ENCODE assay signal across 20 cellular contexts in genomic region chr3:64422192-64422591, GRCh38.
"Had no signal": no experiment of that assay in that cellular context is flagged by ENCODE, and none has a peak within 500 bp of the region (broad histone marks: within the 10 kb centered on the region; RNA-seq: fewer than 3 reads in every experiment).

No MANE protein-coding gene starts in this region.

- H3K4me1 ChIP-seq: ascending aorta, pancreas, tibial artery, uterus had no signal

- H3K27ac Mint-ChIP-seq: activated CD4-positive, alpha-beta memory T cell treated with anti-CD3 and anti-CD28 coated beads for 36 hours; activated CD8-positive, alpha-beta memory T cell treated with anti-CD3 and anti-CD28 coated beads, Interleukin-2, amount 10 ng/mL, durations not matched to agents 7 days and 5 days; activated naive CD4-positive, alpha-beta T cell treated with anti-CD3 and anti-CD28 coated beads for 36 hours; activated naive CD8-positive, alpha-beta T cell treated with anti-CD3 and anti-CD28 coated beads, Interleukin-2, amount 50 U/mL, for 24 hours; activated T-helper 2 cell treated with anti-CD3 and anti-CD28 coated beads, Interferon-gamma antibody, Interleukin-2, Interleukin-4, amounts not matched to agents 10 μg/mL and 5 μg/mL and 100 μg/mL, durations not matched to agents 14 hours and 24 hours and 36 hours; naive thymus-derived CD4-positive, alpha-beta T cell had no signal

- H3K27me3 ChIP-seq: ascending aorta, left lung, pancreas, uterus had no signal

- H3K27me3 Mint-ChIP-seq: activated CD4-positive, alpha-beta memory T cell treated with anti-CD3 and anti-CD28 coated beads for 36 hours; activated naive CD8-positive, alpha-beta T cell treated with anti-CD3 and anti-CD28 coated beads, Interleukin-2, amount 50 U/mL, for 24 hours had no signal

- ATAC-seq: activated CD8-positive, alpha-beta memory T cell treated with anti-CD3 and anti-CD28 coated beads, Interleukin-2, amount 10 ng/mL, durations not matched to agents 7 days and 5 days; activated naive CD8-positive, alpha-beta T cell treated with anti-CD3 and anti-CD28 coated beads, Interleukin-2, amount 50 U/mL, for 24 hours; mucosa of descending colon; naive thymus-derived CD4-positive, alpha-beta T cell; pancreas had no signal

- H3K4me1 Mint-ChIP-seq: activated CD8-positive, alpha-beta memory T cell treated with anti-CD3 and anti-CD28 coated beads, Interleukin-2, amount 10 ng/mL, durations not matched to agents 7 days and 5 days; activated naive CD8-positive, alpha-beta T cell treated with anti-CD3 and anti-CD28 coated beads, Interleukin-2, amount 50 U/mL, for 24 hours; naive thymus-derived CD4-positive, alpha-beta T cell had no signal

- H3K9me3 Mint-ChIP-seq: activated CD4-positive, alpha-beta memory T cell treated with anti-CD3 and anti-CD28 coated beads for 36 hours; activated naive CD4-positive, alpha-beta T cell treated with anti-CD3 and anti-CD28 coated beads for 36 hours; activated naive CD8-positive, alpha-beta T cell treated with anti-CD3 and anti-CD28 coated beads, Interleukin-2, amount 50 U/mL, for 24 hours; activated T-helper 2 cell treated with anti-CD3 and anti-CD28 coated beads, Interferon-gamma antibody, Interleukin-2, Interleukin-4, amounts not matched to agents 10 μg/mL and 5 μg/mL and 100 μg/mL, durations not matched to agents 14 hours and 24 hours and 36 hours had no signal

- DNase-seq: activated CD4-positive, alpha-beta memory T cell treated with anti-CD3 and anti-CD28 coated beads for 36 hours; activated CD8-positive, alpha-beta memory T cell treated with anti-CD3 and anti-CD28 coated beads, Interleukin-2, amount 10 ng/mL, durations not matched to agents 7 days and 5 days; activated naive CD4-positive, alpha-beta T cell treated with anti-CD3 and anti-CD28 coated beads for 36 hours; activated naive CD8-positive, alpha-beta T cell treated with anti-CD3 and anti-CD28 coated beads, Interleukin-2, amount 50 U/mL, for 24 hours; activated T-cell treated with anti-CD3 and anti-CD28 coated beads, Interleukin-2, amount 50 U/mL, for 1 hour; erythroblast; islet precursor cell; left lung; mucosa of descending colon; naive thymus-derived CD4-positive, alpha-beta T cell; pancreas; retina; stimulated activated CD4-positive, alpha-beta T cell treated with anti-CD3 and anti-CD28 coated beads, Interleukin-15, amount 100 ng/mL, for 24 hours; stimulated activated CD4-positive, alpha-beta T cell treated with anti-CD3 and anti-CD28 coated beads, Interleukin-4, amount 100 ng/mL, for 1 hour; stimulated activated naive CD4-positive, alpha-beta T cell; tibial artery; uterus; WERI-Rb-1 had no signal

- H3K27ac ChIP-seq: ascending aorta, left lung, pancreas, tibial artery, uterus, WERI-Rb-1 had no signal

- H3K4me3 Mint-ChIP-seq: activated CD4-positive, alpha-beta memory T cell treated with anti-CD3 and anti-CD28 coated beads for 36 hours; activated CD8-positive, alpha-beta memory T cell treated with anti-CD3 and anti-CD28 coated beads, Interleukin-2, amount 10 ng/mL, durations not matched to agents 7 days and 5 days; activated naive CD4-positive, alpha-beta T cell treated with anti-CD3 and anti-CD28 coated beads for 36 hours; activated naive CD8-positive, alpha-beta T cell treated with anti-CD3 and anti-CD28 coated beads, Interleukin-2, amount 50 U/mL, for 24 hours; naive thymus-derived CD4-positive, alpha-beta T cell had no signal

- H3K36me3 Mint-ChIP-seq: activated CD4-positive, alpha-beta memory T cell treated with anti-CD3 and anti-CD28 coated beads for 36 hours; activated CD8-positive, alpha-beta memory T cell treated with anti-CD3 and anti-CD28 coated beads, Interleukin-2, amount 10 ng/mL, durations not matched to agents 7 days and 5 days; naive thymus-derived CD4-positive, alpha-beta T cell had no signal

- H3K4me3 ChIP-seq: ascending aorta, left lung, mucosa of descending colon, pancreas, tibial artery, uterus had no signal

- H3K36me3 ChIP-seq: ascending aorta, left lung, pancreas, tibial artery, uterus, WERI-Rb-1 had no signal

- H3K9me3 ChIP-seq: ascending aorta, left lung, mucosa of descending colon, pancreas, tibial artery, uterus had no signal
